In genomic region chr1:219837994-219838294, GRCh38 we compare ENCODE assay signal across 18 cellular contexts.
"Had no signal": no experiment of that assay in that cellular context is flagged by ENCODE, and none has a peak within 500 bp of the region (broad histone marks: within the 10 kb centered on the region; RNA-seq: fewer than 3 reads in every experiment).

No MANE protein-coding gene starts in this region.

- H2AFZ ChIP-seq: neural progenitor cell had no signal

- H3K4me1 ChIP-seq: ascending aorta, gastroesophageal sphincter, heart left ventricle, psoas muscle, transverse colon, vagina had no signal

- H3K27me3 ChIP-seq: ascending aorta, vagina had no signal

- H3K9me3 ChIP-seq: ascending aorta, gastroesophageal sphincter, heart left ventricle, psoas muscle, transverse colon, vagina had no signal

- H3K9me3 Mint-ChIP-seq: activated naive CD4-positive, alpha-beta T cell treated with anti-CD3 and anti-CD28 coated beads, Interleukin-2, amount 50 U/mL, for 24 hours; central memory CD8-positive, alpha-beta T cell; stimulated activated naive CD8-positive, alpha-beta T cell treated with anti-CD3 and anti-CD28 coated beads, Interleukin-15, Interleukin-2, amounts not matched to agents 100 ng/mL and 50 ng/mL, for 24 hours had no signal

- H3K4me3 Mint-ChIP-seq: activated naive CD4-positive, alpha-beta T cell treated with anti-CD3 and anti-CD28 coated beads, Interleukin-2, amount 50 U/mL, for 24 hours; activated T-cell treated with anti-CD3 and anti-CD28 coated beads, Interleukin-2, amount 50 U/mL, for 72 hours; central memory CD8-positive, alpha-beta T cell; neural progenitor cell; stimulated activated naive CD8-positive, alpha-beta T cell treated with anti-CD3 and anti-CD28 coated beads, Interleukin-15, Interleukin-2, amounts not matched to agents 100 ng/mL and 50 ng/mL, for 24 hours had no signal

- H3K4me2 ChIP-seq: neural progenitor cell had no signal

- DNase-seq: activated CD4-positive, alpha-beta T cell treated with anti-CD3 and anti-CD28 coated beads, Interleukin-2, amount 50 U/mL, for 1 hour; activated gamma-delta T cell; cortex of kidney; heart left ventricle; kidney; psoas muscle; right cardiac atrium; transverse colon had no signal

- H3K36me3 ChIP-seq: ascending aorta, gastroesophageal sphincter, heart left ventricle, neural progenitor cell, transverse colon, vagina had no signal

- H3K4me3 ChIP-seq: ascending aorta, gastroesophageal sphincter, heart left ventricle, neural progenitor cell, psoas muscle, skin epidermis, transverse colon, vagina had no signal

- H3K36me3 Mint-ChIP-seq: activated naive CD4-positive, alpha-beta T cell treated with anti-CD3 and anti-CD28 coated beads, Interleukin-2, amount 50 U/mL, for 24 hours; neural progenitor cell had no signal

- H3K4me1 Mint-ChIP-seq: activated naive CD4-positive, alpha-beta T cell treated with anti-CD3 and anti-CD28 coated beads, Interleukin-2, amount 50 U/mL, for 24 hours; central memory CD8-positive, alpha-beta T cell had no signal

- H3K27ac Mint-ChIP-seq: activated naive CD4-positive, alpha-beta T cell treated with anti-CD3 and anti-CD28 coated beads, Interleukin-2, amount 50 U/mL, for 24 hours; activated T-cell treated with anti-CD3 and anti-CD28 coated beads, Interleukin-2, amount 50 U/mL, for 72 hours; neural progenitor cell; stimulated activated naive CD8-positive, alpha-beta T cell treated with anti-CD3 and anti-CD28 coated beads, Interleukin-15, Interleukin-2, amounts not matched to agents 100 ng/mL and 50 ng/mL, for 24 hours had no signal

- ATAC-seq: activated CD4-positive, CD25-positive, alpha-beta regulatory T cell treated with anti-CD3 and anti-CD28 coated beads, Interleukin-2, amount 50 U/mL, for 24 hours; activated T-cell treated with anti-CD3 and anti-CD28 coated beads, Interleukin-2, amount 50 U/mL, for 72 hours; gastroesophageal sphincter; psoas muscle; right cardiac atrium had no signal

- H3K9ac ChIP-seq: neural progenitor cell had no signal

- H3K27ac ChIP-seq: ascending aorta, gastroesophageal sphincter, heart left ventricle, neural progenitor cell, psoas muscle, skin epidermis, transverse colon, vagina had no signal
